In the genomic region with DNA sequence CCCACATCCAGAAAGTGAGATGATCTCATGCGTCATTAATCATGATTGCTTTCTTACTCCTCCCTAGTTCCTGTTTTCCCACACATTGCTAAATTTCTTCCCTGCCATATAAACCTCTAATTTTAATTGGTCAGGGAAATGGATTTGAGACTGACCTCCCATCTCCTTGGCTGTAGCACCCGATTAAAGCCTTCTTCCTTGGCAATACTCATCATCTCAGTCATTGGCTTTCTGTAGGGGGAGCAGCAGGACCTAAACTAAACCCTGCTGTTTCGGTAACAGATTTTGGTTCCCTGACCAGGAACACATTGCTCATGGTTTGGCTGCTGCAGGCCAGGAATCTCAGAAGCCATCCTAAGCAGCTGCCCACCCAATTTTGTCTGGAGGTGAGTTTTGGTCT, we compare ENCODE assay signal across 30 cellular contexts.
"Had no signal": no experiment of that assay in that cellular context is flagged by ENCODE, and none has a peak within 500 bp of the region (broad histone marks: within the 10 kb centered on the region; RNA-seq: fewer than 3 reads in every experiment).

No MANE protein-coding gene starts in this region.

- H3K36me3 ChIP-seq: esophagus squamous epithelium had no signal

- H3K4me3 ChIP-seq: body of pancreas, esophagus squamous epithelium had no signal

- DNase-seq: activated CD4-positive, alpha-beta memory T cell treated with anti-CD3 and anti-CD28 coated beads, Interleukin-2, amount 10 ng/mL, durations not matched to agents 7 days and 5 days; activated CD4-positive, alpha-beta T cell treated with anti-CD3 and anti-CD28 coated beads for 1 hour; activated CD4-positive, alpha-beta T cell treated with anti-CD3 and anti-CD28 coated beads for 4 hours; activated CD4-positive, alpha-beta T cell treated with anti-CD3 and anti-CD28 coated beads, Interleukin-2, amount 10 ng/mL, durations not matched to agents 7 days and 5 days; activated CD4-positive, alpha-beta T cell treated with anti-CD3 and anti-CD28 coated beads, Interleukin-2, amount 50 U/mL, for 4 hours; activated effector memory CD4-positive, alpha-beta T cell treated with anti-CD3 and anti-CD28 coated beads, Interleukin-2, amount 50 U/mL, for 16 hours; activated naive CD4-positive, alpha-beta T cell treated with anti-CD3 and anti-CD28 coated beads for 36 hours; activated naive CD8-positive, alpha-beta T cell treated with anti-CD3 and anti-CD28 coated beads, Interleukin-2, amount 10 ng/mL, durations not matched to agents 7 days and 5 days; activated T-cell treated with anti-CD3 and anti-CD28 coated beads, Interleukin-2, amount 50 U/mL, for 1 hour; activated T-cell treated with anti-CD3 and anti-CD28 coated beads, Interleukin-2, amount 50 U/mL, for 48 hours; amniotic stem cell; aorta; body of pancreas; caudate nucleus; cortex of kidney; dermis blood vessel endothelial cell; effector CD4-positive, alpha-beta T cell; effector memory CD8-positive, alpha-beta T cell; esophagus squamous epithelium; foreskin fibroblast; head of caudate nucleus; hippocampal formation; T-helper 2 cell had no signal

- H3K27ac ChIP-seq: body of pancreas, epithelial cell of prostate, esophagus squamous epithelium, VCaP had no signal

- ATAC-seq: body of pancreas; effector memory CD8-positive, alpha-beta T cell; WTC11 had no signal

- H3K4me1 ChIP-seq: body of pancreas, esophagus squamous epithelium had no signal

- H3K27me3 ChIP-seq: body of pancreas had no signal

- FAIRE-seq: colon, endothelial cell of umbilical vein, frontal cortex, TTC549 had no signal
